ENCODE assay signal across 1 cellular context in the genomic region with DNA sequence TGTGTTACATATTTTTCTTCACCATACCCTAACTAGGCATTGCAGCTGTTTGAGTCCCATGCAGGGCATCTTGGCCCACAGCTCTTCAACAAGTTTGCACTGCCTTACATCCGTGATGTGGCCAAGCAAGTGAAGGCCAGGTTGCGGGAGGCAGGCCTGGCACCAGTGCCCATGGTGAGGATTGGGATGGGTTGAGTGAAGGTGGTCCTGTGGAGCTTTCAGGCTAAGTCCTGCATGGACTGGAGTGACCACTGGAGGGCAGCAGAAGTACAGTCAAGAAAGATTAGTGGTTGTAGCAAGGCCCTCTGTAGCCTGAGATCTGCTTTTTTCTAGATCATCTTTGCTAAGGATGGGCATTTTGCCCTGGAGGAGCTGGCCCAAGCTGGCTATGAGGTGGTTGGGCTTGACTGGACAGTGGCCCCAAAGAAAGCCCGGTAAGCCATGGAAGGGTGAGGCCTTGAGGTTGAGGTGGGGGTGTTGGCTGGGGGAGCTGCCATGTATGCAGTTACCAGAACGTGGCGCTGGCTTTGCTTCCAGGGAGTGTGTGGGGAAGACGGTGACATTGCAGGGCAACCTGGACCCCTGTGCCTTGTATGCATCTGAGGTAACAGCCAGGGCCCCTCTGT.
TF ChIP-seq lines count a peak whose summit lies in the region.

No MANE protein-coding gene starts in this region.

TF ChIP-seq in SK-N-SH, 30 proteins besides CTCF, POLR2A, EP300 and RAD21 (continued from another document):
- TF ChIP-seq, protein P1, sequence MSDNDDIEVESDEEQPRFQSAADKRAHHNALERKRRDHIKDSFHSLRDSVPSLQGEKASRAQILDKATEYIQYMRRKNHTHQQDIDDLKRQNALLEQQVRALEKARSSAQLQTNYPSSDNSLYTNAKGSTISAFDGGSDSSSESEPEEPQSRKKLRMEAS (IDR thresholded peaks at IDR 0.05; ENCODE audit: low read depth) = no peak
- TF ChIP-seq TCF12 (IDR thresholded peaks at IDR 0.05) (no peak), RFX5 (IDR thresholded peaks at IDR 0.05; ENCODE audit: low read length) (no peak), POLR2AphosphoS5 (IDR thresholded peaks at IDR 0.05; ENCODE audit: low read depth, low read length) (no peak), GABPA (IDR thresholded peaks at IDR 0.05; ENCODE audit: low read depth) (no peak), MXI1 (IDR thresholded peaks at IDR 0.05; ENCODE audit: low read depth, low read length) (no peak), TAF1 (IDR thresholded peaks at IDR 0.05; ENCODE audit: borderline replicate concordance, low read depth, low read length) (no peak), NFIC (IDR thresholded peaks at IDR 0.05; ENCODE audit: borderline replicate concordance) (no peak), FOXJ3 (CRISPR knock-in tag; IDR thresholded peaks at IDR 0.05) (no peak), NRF1 (IDR thresholded peaks at IDR 0.05; ENCODE audit: low read depth, low read length) (peak; percentile 19; the same call in 1 of the 2 replicates), TEAD4 (IDR thresholded peaks at IDR 0.05; ENCODE audit: borderline replicate concordance, insufficient read depth) (no peak), SMC3 (IDR thresholded peaks at IDR 0.05; ENCODE audit: low read depth, low read length) (peak; percentile 93), YY1 (IDR thresholded peaks at IDR 0.05; ENCODE audit: low read depth) (no peak)
- TF ChIP-seq, protein P2, sequence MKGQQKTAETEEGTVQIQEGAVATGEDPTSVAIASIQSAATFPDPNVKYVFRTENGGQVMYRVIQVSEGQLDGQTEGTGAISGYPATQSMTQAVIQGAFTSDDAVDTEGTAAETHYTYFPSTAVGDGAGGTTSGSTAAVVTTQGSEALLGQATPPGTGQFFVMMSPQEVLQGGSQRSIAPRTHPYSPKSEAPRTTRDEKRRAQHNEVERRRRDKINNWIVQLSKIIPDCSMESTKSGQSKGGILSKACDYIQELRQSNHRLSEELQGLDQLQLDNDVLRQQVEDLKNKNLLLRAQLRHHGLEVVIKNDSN (IDR thresholded peaks at IDR 0.05; ENCODE audit: borderline replicate concordance, low read depth) = no peak
- TF ChIP-seq, protein P3, sequence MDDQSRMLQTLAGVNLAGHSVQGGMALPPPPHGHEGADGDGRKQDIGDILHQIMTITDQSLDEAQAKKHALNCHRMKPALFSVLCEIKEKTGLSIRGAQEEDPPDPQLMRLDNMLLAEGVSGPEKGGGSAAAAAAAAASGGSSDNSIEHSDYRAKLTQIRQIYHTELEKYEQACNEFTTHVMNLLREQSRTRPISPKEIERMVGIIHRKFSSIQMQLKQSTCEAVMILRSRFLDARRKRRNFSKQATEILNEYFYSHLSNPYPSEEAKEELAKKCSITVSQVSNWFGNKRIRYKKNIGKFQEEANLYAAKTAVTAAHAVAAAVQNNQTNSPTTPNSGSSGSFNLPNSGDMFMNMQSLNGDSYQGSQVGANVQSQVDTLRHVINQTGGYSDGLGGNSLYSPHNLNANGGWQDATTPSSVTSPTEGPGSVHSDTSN (IDR thresholded peaks at IDR 0.05) = no peak
- TF ChIP-seq, protein P4, sequence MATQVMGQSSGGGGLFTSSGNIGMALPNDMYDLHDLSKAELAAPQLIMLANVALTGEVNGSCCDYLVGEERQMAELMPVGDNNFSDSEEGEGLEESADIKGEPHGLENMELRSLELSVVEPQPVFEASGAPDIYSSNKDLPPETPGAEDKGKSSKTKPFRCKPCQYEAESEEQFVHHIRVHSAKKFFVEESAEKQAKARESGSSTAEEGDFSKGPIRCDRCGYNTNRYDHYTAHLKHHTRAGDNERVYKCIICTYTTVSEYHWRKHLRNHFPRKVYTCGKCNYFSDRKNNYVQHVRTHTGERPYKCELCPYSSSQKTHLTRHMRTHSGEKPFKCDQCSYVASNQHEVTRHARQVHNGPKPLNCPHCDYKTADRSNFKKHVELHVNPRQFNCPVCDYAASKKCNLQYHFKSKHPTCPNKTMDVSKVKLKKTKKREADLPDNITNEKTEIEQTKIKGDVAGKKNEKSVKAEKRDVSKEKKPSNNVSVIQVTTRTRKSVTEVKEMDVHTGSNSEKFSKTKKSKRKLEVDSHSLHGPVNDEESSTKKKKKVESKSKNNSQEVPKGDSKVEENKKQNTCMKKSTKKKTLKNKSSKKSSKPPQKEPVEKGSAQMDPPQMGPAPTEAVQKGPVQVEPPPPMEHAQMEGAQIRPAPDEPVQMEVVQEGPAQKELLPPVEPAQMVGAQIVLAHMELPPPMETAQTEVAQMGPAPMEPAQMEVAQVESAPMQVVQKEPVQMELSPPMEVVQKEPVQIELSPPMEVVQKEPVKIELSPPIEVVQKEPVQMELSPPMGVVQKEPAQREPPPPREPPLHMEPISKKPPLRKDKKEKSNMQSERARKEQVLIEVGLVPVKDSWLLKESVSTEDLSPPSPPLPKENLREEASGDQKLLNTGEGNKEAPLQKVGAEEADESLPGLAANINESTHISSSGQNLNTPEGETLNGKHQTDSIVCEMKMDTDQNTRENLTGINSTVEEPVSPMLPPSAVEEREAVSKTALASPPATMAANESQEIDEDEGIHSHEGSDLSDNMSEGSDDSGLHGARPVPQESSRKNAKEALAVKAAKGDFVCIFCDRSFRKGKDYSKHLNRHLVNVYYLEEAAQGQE (IDR thresholded peaks at IDR 0.05; ENCODE audit: low read depth, low read length) = no peak
